Comparison of ENCODE assay signal across 36 cellular contexts in the genomic region with DNA sequence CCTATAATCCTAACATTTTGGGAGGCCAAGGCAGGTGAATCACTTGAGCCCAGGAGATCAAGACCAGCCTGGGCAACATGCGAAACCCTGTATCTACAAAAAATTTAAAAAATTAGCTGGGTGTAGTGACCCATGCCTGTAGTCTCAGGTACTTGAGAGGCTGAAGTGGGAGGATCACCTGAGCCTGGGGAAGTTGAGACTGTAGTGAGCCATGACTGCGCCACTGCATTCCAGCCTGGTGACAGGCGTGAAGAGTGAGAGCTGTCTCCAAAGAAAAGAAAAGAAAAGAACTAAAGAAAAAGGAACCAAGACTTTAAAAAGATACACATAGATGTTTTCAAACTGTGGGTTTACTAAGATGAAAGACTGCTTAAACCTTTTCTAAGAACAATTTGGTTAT.
"Had no signal": no experiment of that assay in that cellular context is flagged by ENCODE, and none has a peak within 500 bp of the region (broad histone marks: within the 10 kb centered on the region; RNA-seq: fewer than 3 reads in every experiment).

No MANE protein-coding gene starts in this region.

- H3K9me2 ChIP-seq: SK-N-SH had no signal

- H3K9me3 ChIP-seq: breast epithelium, SJSA1 had no signal

- H3K4me2 ChIP-seq: SK-N-SH had no signal

- H3K4me1 ChIP-seq: adrenal gland, body of pancreas, breast epithelium had no signal

- ATAC-seq: activated naive CD4-positive, alpha-beta T cell treated with anti-CD3 and anti-CD28 coated beads, Interleukin-2, amount 50 U/mL, for 72 hours; activated T-cell treated with anti-CD3 and anti-CD28 coated beads, Interleukin-2, amount 50 U/mL, for 4 hours; body of pancreas; Panc1; T-cell; T-helper 17 cell had no signal

- H3K36me3 ChIP-seq: adrenal gland, breast epithelium, SJSA1 had no signal

- H3K27ac Mint-ChIP-seq: activated B cell treated with CpG ODN at 0.5 μM for 24 hours; activated CD4-positive, alpha-beta memory T cell treated with anti-CD3 and anti-CD28 coated beads for 36 hours; activated naive CD4-positive, alpha-beta T cell treated with anti-CD3 and anti-CD28 coated beads for 36 hours; activated naive CD4-positive, alpha-beta T cell treated with anti-CD3 and anti-CD28 coated beads, Interleukin-2, amount 50 U/mL, for 72 hours; activated T-helper 1 cell treated with anti-CD3 and anti-CD28 coated beads, Interleukin-12 subunit alpha, Interleukin-12 subunit beta, Interleukin-2, Interleukin-4 antibody, amounts not matched to agents 30 ng/mL and 10 ng/mL and 1 ng/mL, durations not matched to agents 14 hours and 24 hours and 36 hours; T-cell; T-helper 17 cell had no signal

- H3K9me3 Mint-ChIP-seq: activated B cell treated with CpG ODN at 0.5 μM for 24 hours; activated CD4-positive, alpha-beta memory T cell treated with anti-CD3 and anti-CD28 coated beads for 36 hours; activated naive CD4-positive, alpha-beta T cell treated with anti-CD3 and anti-CD28 coated beads for 36 hours; activated naive CD4-positive, alpha-beta T cell treated with anti-CD3 and anti-CD28 coated beads, Interleukin-2, amount 50 U/mL, for 72 hours; activated T-cell treated with anti-CD3 and anti-CD28 coated beads, Interleukin-2, amount 50 U/mL, for 4 hours; activated T-helper 1 cell treated with anti-CD3 and anti-CD28 coated beads, Interleukin-12 subunit alpha, Interleukin-12 subunit beta, Interleukin-2, Interleukin-4 antibody, amounts not matched to agents 30 ng/mL and 10 ng/mL and 1 ng/mL, durations not matched to agents 14 hours and 24 hours and 36 hours; T-cell had no signal

- DNase-seq: activated B cell treated with CpG ODN at 0.5 μM for 24 hours; activated CD4-positive, alpha-beta memory T cell treated with anti-CD3 and anti-CD28 coated beads for 36 hours; activated CD4-positive, alpha-beta T cell treated with anti-CD3 and anti-CD28 coated beads for 4 hours; activated CD4-positive, alpha-beta T cell treated with anti-CD3 and anti-CD28 coated beads, Interleukin-2, amount 50 U/mL, for 1 hour; activated CD4-positive, CD25-positive, alpha-beta regulatory T cell treated with anti-CD3 and anti-CD28 coated beads, Interleukin-2, amount 50 U/mL, for 72 hours; activated CD8-positive, alpha-beta memory T cell treated with anti-CD3 and anti-CD28 coated beads, Interleukin-2, amount 50 U/mL, for 4 hours; activated gamma-delta T cell treated with Interleukin-2 at 50 U/mL for 16 hours; activated naive CD4-positive, alpha-beta T cell treated with anti-CD3 and anti-CD28 coated beads for 36 hours; activated T-cell treated with anti-CD3 and anti-CD28 coated beads for 4 hours; activated T-cell treated with anti-CD3 and anti-CD28 coated beads, Interleukin-2, amount 50 U/mL, for 4 hours; adrenal gland; body of pancreas; Kasumi-1; KG1; MG63; NCI-H1048; NCI-H1105 treated with DMSO at 0.1 percent for 48 hours; NCI-H1436; NCI-H1694; NCI-H1930; NCI-H2081 treated with DMSO at 0.1 percent for 48 hours; NCI-H226; NCI-H446 treated with DMSO at 0.1 percent for 48 hours; NCI-H524; NCI-H69; NCI-H82; SHP77; SK-N-SH; T-cell; T-helper 17 cell had no signal

- H3K27me3 Mint-ChIP-seq: activated B cell treated with CpG ODN at 0.5 μM for 24 hours; activated CD4-positive, alpha-beta memory T cell treated with anti-CD3 and anti-CD28 coated beads for 36 hours; T-helper 17 cell had no signal

- H3K27me3 ChIP-seq: adrenal gland, body of pancreas, breast epithelium, MG63, SJSA1 had no signal

- H3K9ac ChIP-seq: SK-N-SH had no signal

- H3K27ac ChIP-seq: adrenal gland, body of pancreas, breast epithelium, SJSA1, VCaP had no signal

- H3K36me3 Mint-ChIP-seq: activated CD4-positive, alpha-beta memory T cell treated with anti-CD3 and anti-CD28 coated beads for 36 hours; activated naive CD4-positive, alpha-beta T cell treated with anti-CD3 and anti-CD28 coated beads, Interleukin-2, amount 50 U/mL, for 72 hours; T-cell had no signal

- H3K4me3 Mint-ChIP-seq: activated B cell treated with CpG ODN at 0.5 μM for 24 hours; activated CD4-positive, alpha-beta memory T cell treated with anti-CD3 and anti-CD28 coated beads for 36 hours; activated naive CD4-positive, alpha-beta T cell treated with anti-CD3 and anti-CD28 coated beads for 36 hours; activated T-cell treated with anti-CD3 and anti-CD28 coated beads, Interleukin-2, amount 50 U/mL, for 4 hours; activated T-helper 1 cell treated with anti-CD3 and anti-CD28 coated beads, Interleukin-12 subunit alpha, Interleukin-12 subunit beta, Interleukin-2, Interleukin-4 antibody, amounts not matched to agents 30 ng/mL and 10 ng/mL and 1 ng/mL, durations not matched to agents 14 hours and 24 hours and 36 hours; T-cell; T-helper 17 cell had no signal

- H3K4me1 Mint-ChIP-seq: activated B cell treated with CpG ODN at 0.5 μM for 24 hours, T-cell, T-helper 17 cell had no signal

- H3K4me3 ChIP-seq: adrenal gland, body of pancreas, breast epithelium, MG63, SJSA1 had no signal
